24 cellular contexts compared by ENCODE assay signal in the genomic region with DNA sequence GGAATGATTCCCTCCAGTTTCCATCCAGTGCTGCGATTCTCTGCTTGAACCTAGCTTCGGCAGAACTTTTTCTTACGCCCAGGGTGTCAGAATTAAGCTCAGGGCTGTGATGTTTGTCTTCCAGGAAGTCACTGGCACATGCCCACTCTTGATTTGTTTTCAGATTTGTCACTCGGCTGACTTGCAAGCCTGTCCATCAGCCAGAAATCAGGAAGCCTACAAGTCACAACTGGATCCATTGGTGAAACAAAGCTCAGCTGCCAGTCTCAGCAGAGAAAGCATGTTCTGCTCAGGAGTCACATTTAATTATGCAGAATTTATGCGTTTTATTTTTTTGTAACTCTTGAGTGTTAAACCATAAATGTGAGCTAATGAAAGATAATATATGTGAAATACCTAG. TPM values are rescaled to one million over a fixed set of nuclear protein-coding genes. Genes with fewer than 3 reads are reported as not detected.
"Had no signal": no experiment of that assay in that cellular context is flagged by ENCODE, and none has a peak within 500 bp of the region (broad histone marks: within the 10 kb centered on the region; RNA-seq: fewer than 3 reads in every experiment).

No MANE protein-coding gene starts in this region.

- DNase-seq: colonic mucosa; cortex of kidney; effector CD8-positive, alpha-beta T cell; effector memory CD8-positive, alpha-beta T cell; endodermal cell; esophagus squamous epithelium; foreskin fibroblast; heart left ventricle; hypothalamus; immature natural killer cell; islet precursor cell; left cardiac atrium; left lung; left ventricle myocardium superior; lower lobe of right lung; mesenchymal stem cell; mucosa of descending colon; naive B cell; naive thymus-derived CD8-positive, alpha-beta T cell had no signal

- H3K79me2 ChIP-seq: hepatocyte had no signal

- H3K27me3 ChIP-seq: colonic mucosa, esophagus squamous epithelium, gastroesophageal sphincter, heart left ventricle, hepatocyte, left lung had no signal

- H3K27ac ChIP-seq: colonic mucosa, esophagus squamous epithelium, gastroesophageal sphincter, heart left ventricle, hepatocyte, left lung, lower lobe of right lung had no signal

- H3K9me3 ChIP-seq: colonic mucosa, esophagus squamous epithelium, gastroesophageal sphincter, heart left ventricle, left lung, lower lobe of right lung, mucosa of descending colon had no signal

- H2AFZ ChIP-seq: hepatocyte had no signal

- FAIRE-seq: endometrium, frontal cortex had no signal

- H3K4me3 ChIP-seq: colonic mucosa, esophagus squamous epithelium, gastroesophageal sphincter, heart left ventricle, hepatocyte, left lung, lower lobe of right lung, mucosa of descending colon had no signal

- H3K4me2 ChIP-seq: hepatocyte had no signal

- ATAC-seq: effector memory CD8-positive, alpha-beta T cell; gastroesophageal sphincter; heart left ventricle; left cardiac atrium; left lung; left ventricle myocardium superior; lower lobe of right lung; mucosa of descending colon; naive thymus-derived CD8-positive, alpha-beta T cell had no signal

- H3K4me1 ChIP-seq: colonic mucosa, esophagus squamous epithelium, gastroesophageal sphincter, heart left ventricle, left lung, lower lobe of right lung had no signal

- H3K36me3 ChIP-seq: colonic mucosa, esophagus squamous epithelium, gastroesophageal sphincter, heart left ventricle, left lung, lower lobe of right lung had no signal

RNA-seq across cellular contexts. Expression of gene PNPLA4, which starts 38.2 kb away (rescaled TPM):
- total RNA-seq: myocyte had no signal
